Comparison of ENCODE assay signal across 11 cellular contexts in genomic region chr20:54713727-54714126, GRCh38.
"Had no signal": no experiment of that assay in that cellular context is flagged by ENCODE, and none has a peak within 500 bp of the region (broad histone marks: within the 10 kb centered on the region; RNA-seq: fewer than 3 reads in every experiment).

No MANE protein-coding gene starts in this region.

- H3K9me3 ChIP-seq: HAP-1 had no signal

- ATAC-seq: GM23338, HCT116 had no signal

- DNase-seq: GM23248, GOT3, H7, H9, HCEC 1CT, HFFc6 had no signal

- H3K4me1 ChIP-seq: HAP-1 had no signal

- H3K4me3 ChIP-seq: GM23248, GM23338, HAP-1 had no signal

- H3K36me3 ChIP-seq: HAP-1 had no signal

- H3K9ac ChIP-seq: GM23248 had no signal

- FAIRE-seq: H1, H54 had no signal

- H3K27ac ChIP-seq: GM23248 had no signal
